ENCODE assay signal across 27 cellular contexts in genomic region chr2:111668274-111668616, GRCh38.
"Had no signal": no experiment of that assay in that cellular context is flagged by ENCODE, and none has a peak within 500 bp of the region (broad histone marks: within the 10 kb centered on the region; RNA-seq: fewer than 3 reads in every experiment).

No MANE protein-coding gene starts in this region.

- H3K4me1 ChIP-seq: foreskin keratinocyte, left ventricle myocardium inferior, parathyroid adenoma, psoas muscle, sigmoid colon had no signal

- H3K27ac ChIP-seq: dorsolateral prefrontal cortex, foreskin keratinocyte, heart left ventricle, left ventricle myocardium inferior, parathyroid adenoma, psoas muscle, sigmoid colon, tibial artery had no signal

- H3K79me2 ChIP-seq: parathyroid adenoma had no signal

- H2AFZ ChIP-seq: parathyroid adenoma had no signal

- H3K4me1 Mint-ChIP-seq: activated B cell treated with CpG ODN at 0.5 μM for 24 hours; central memory CD8-positive, alpha-beta T cell had no signal

- H3K27me3 ChIP-seq: dorsolateral prefrontal cortex, foreskin keratinocyte, heart left ventricle, sigmoid colon, stomach, tibial artery had no signal

- H3K27ac Mint-ChIP-seq: activated B cell treated with CpG ODN at 0.5 μM for 24 hours; activated CD4-positive, alpha-beta T cell treated with anti-CD3 and anti-CD28 coated beads for 36 hours; activated CD8-positive, alpha-beta memory T cell treated with anti-CD3 and anti-CD28 coated beads, Interleukin-2, amount 10 ng/mL, durations not matched to agents 7 days and 5 days; activated CD8-positive, alpha-beta T cell treated with anti-CD3 and anti-CD28 coated beads, Interleukin-2, amount 10 ng/mL, durations not matched to agents 7 days and 5 days; activated T-helper 2 cell treated with anti-CD3 and anti-CD28 coated beads, Interferon-gamma antibody, Interleukin-2, Interleukin-4, amounts not matched to agents 10 μg/mL and 5 μg/mL and 100 μg/mL, durations not matched to agents 14 hours and 24 hours and 36 hours; naive thymus-derived CD8-positive, alpha-beta T cell; stimulated activated memory B cell treated with anti-CD40 and anti-IgM and Interleukin-4, amounts not matched to agents 10 μg/mL and 1 μg/mL and 100 μg/mL, for 72 hours; T-cell had no signal

- H3K36me3 ChIP-seq: heart left ventricle, left ventricle myocardium inferior, sigmoid colon, stomach, tibial artery had no signal

- H3K9ac ChIP-seq: parathyroid adenoma had no signal

- ATAC-seq: activated CD8-positive, alpha-beta memory T cell treated with anti-CD3 and anti-CD28 coated beads, Interleukin-2, amount 10 ng/mL, durations not matched to agents 7 days and 5 days; naive thymus-derived CD8-positive, alpha-beta T cell; T-cell had no signal

- H3K9me3 Mint-ChIP-seq: activated B cell treated with CpG ODN at 0.5 μM for 24 hours; activated naive CD4-positive, alpha-beta T cell treated with anti-CD3 and anti-CD28 coated beads, Interleukin-2, amount 50 U/mL, for 72 hours; activated T-helper 2 cell treated with anti-CD3 and anti-CD28 coated beads, Interferon-gamma antibody, Interleukin-2, Interleukin-4, amounts not matched to agents 10 μg/mL and 5 μg/mL and 100 μg/mL, durations not matched to agents 14 hours and 24 hours and 36 hours; central memory CD8-positive, alpha-beta T cell; stimulated activated memory B cell treated with anti-CD40 and anti-IgM and Interleukin-4, amounts not matched to agents 10 μg/mL and 1 μg/mL and 100 μg/mL, for 72 hours; T-cell had no signal

- H3K4me3 ChIP-seq: dorsolateral prefrontal cortex, heart left ventricle, left ventricle myocardium inferior, psoas muscle, sigmoid colon, stomach, tibial artery had no signal

- H3K27me3 Mint-ChIP-seq: activated B cell treated with CpG ODN at 0.5 μM for 24 hours; central memory CD8-positive, alpha-beta T cell; stimulated activated memory B cell treated with anti-CD40 and anti-IgM and Interleukin-4, amounts not matched to agents 10 μg/mL and 1 μg/mL and 100 μg/mL, for 72 hours had no signal

- H3K4me3 Mint-ChIP-seq: activated B cell treated with CpG ODN at 0.5 μM for 24 hours; activated CD4-positive, alpha-beta T cell treated with anti-CD3 and anti-CD28 coated beads for 36 hours; activated CD8-positive, alpha-beta memory T cell treated with anti-CD3 and anti-CD28 coated beads, Interleukin-2, amount 10 ng/mL, durations not matched to agents 7 days and 5 days; activated CD8-positive, alpha-beta T cell treated with anti-CD3 and anti-CD28 coated beads, Interleukin-2, amount 10 ng/mL, durations not matched to agents 7 days and 5 days; central memory CD8-positive, alpha-beta T cell; naive thymus-derived CD8-positive, alpha-beta T cell; neural crest cell; stimulated activated memory B cell treated with anti-CD40 and anti-IgM and Interleukin-4, amounts not matched to agents 10 μg/mL and 1 μg/mL and 100 μg/mL, for 72 hours; T-cell had no signal

- H3K9me3 ChIP-seq: heart left ventricle, left ventricle myocardium inferior, psoas muscle, sigmoid colon, stomach, tibial artery had no signal

- H3K36me3 Mint-ChIP-seq: activated CD8-positive, alpha-beta memory T cell treated with anti-CD3 and anti-CD28 coated beads, Interleukin-2, amount 10 ng/mL, durations not matched to agents 7 days and 5 days; activated naive CD4-positive, alpha-beta T cell treated with anti-CD3 and anti-CD28 coated beads, Interleukin-2, amount 50 U/mL, for 72 hours; naive thymus-derived CD8-positive, alpha-beta T cell; stimulated activated memory B cell treated with anti-CD40 and anti-IgM and Interleukin-4, amounts not matched to agents 10 μg/mL and 1 μg/mL and 100 μg/mL, for 72 hours; T-cell had no signal

- DNase-seq: activated B cell treated with CpG ODN at 0.5 μM for 24 hours; activated CD4-positive, alpha-beta T cell treated with anti-CD3 and anti-CD28 coated beads for 36 hours; activated CD8-positive, alpha-beta memory T cell treated with anti-CD3 and anti-CD28 coated beads, Interleukin-2, amount 10 ng/mL, durations not matched to agents 7 days and 5 days; activated naive CD4-positive, alpha-beta T cell; activated T-cell treated with anti-CD3 and anti-CD28 coated beads, Interleukin-2, amount 50 U/mL, for 48 hours; dorsolateral prefrontal cortex; left ventricle myocardium inferior; midbrain; naive thymus-derived CD8-positive, alpha-beta T cell; nucleus accumbens; psoas muscle; sigmoid colon; small intestine; stimulated activated CD4-positive, alpha-beta T cell treated with anti-CD3 and anti-CD28 coated beads, Interleukin-4, amount 100 ng/mL, for 4 hours; stimulated activated CD8-positive, alpha-beta memory T cell treated with anti-CD3 and anti-CD28 coated beads, Interleukin-4, amount 100 ng/mL, for 48 hours; T-cell had no signal
